In genomic region chr3:40617084-40617483, GRCh38 we compare ENCODE assay signal across 26 cellular contexts.
"Had no signal": no experiment of that assay in that cellular context is flagged by ENCODE, and none has a peak within 500 bp of the region (broad histone marks: within the 10 kb centered on the region; RNA-seq: fewer than 3 reads in every experiment).

No MANE protein-coding gene starts in this region.

- H3K9me3 ChIP-seq: gastrocnemius medialis, left lung, mucosa of descending colon, neutrophil, right atrium auricular region, stomach, thyroid gland had no signal

- ATAC-seq: gastrocnemius medialis; left cardiac atrium; mucosa of descending colon; natural killer cell treated with Interleukin-12 subunit alpha and Interleukin-12 subunit beta and Interleukin-15 and Interleukin-18, amount 100 ng/mL, for 72 hours; sciatic nerve; stimulated activated effector memory CD8-positive, alpha-beta T cell treated with anti-CD3 and anti-CD28 coated beads, Interleukin-12 subunit alpha, Interleukin-12 subunit beta, amount 100 ng/mL, for 72 hours had no signal

- H3K36me3 Mint-ChIP-seq: mesothelial cell of epicardium; natural killer cell treated with Interleukin-12 subunit alpha and Interleukin-12 subunit beta and Interleukin-15 and Interleukin-18, amount 100 ng/mL, for 72 hours; stimulated activated effector memory CD8-positive, alpha-beta T cell treated with anti-CD3 and anti-CD28 coated beads, Interleukin-12 subunit alpha, Interleukin-12 subunit beta, amount 100 ng/mL, for 72 hours; type B pancreatic cell had no signal

- H3K9me3 Mint-ChIP-seq: mesothelial cell of epicardium; naive B cell; natural killer cell treated with Interleukin-12 subunit alpha and Interleukin-12 subunit beta and Interleukin-15 and Interleukin-18, amount 100 ng/mL, for 72 hours; stimulated activated effector memory CD8-positive, alpha-beta T cell treated with anti-CD3 and anti-CD28 coated beads, Interleukin-12 subunit alpha, Interleukin-12 subunit beta, amount 100 ng/mL, for 72 hours; type B pancreatic cell had no signal

- H3K36me3 ChIP-seq: gastrocnemius medialis, left lung, neutrophil, right atrium auricular region, stomach, thyroid gland had no signal

- H3K4me3 Mint-ChIP-seq: natural killer cell treated with Interleukin-12 subunit alpha and Interleukin-12 subunit beta and Interleukin-15 and Interleukin-18, amount 100 ng/mL, for 72 hours; stimulated activated effector memory CD8-positive, alpha-beta T cell treated with anti-CD3 and anti-CD28 coated beads, Interleukin-12 subunit alpha, Interleukin-12 subunit beta, amount 100 ng/mL, for 72 hours had no signal

- H3K27ac ChIP-seq: gastrocnemius medialis, left lung, neutrophil, parathyroid adenoma, right atrium auricular region, stomach, thyroid gland had no signal

- H3K27me3 ChIP-seq: right atrium auricular region, thyroid gland had no signal

- H3K4me1 ChIP-seq: gastrocnemius medialis, parathyroid adenoma had no signal

- H3K27ac Mint-ChIP-seq: mesothelial cell of epicardium; natural killer cell treated with Interleukin-12 subunit alpha and Interleukin-12 subunit beta and Interleukin-15 and Interleukin-18, amount 100 ng/mL, for 72 hours; progenitor cell of endocrine pancreas; stimulated activated effector memory CD8-positive, alpha-beta T cell treated with anti-CD3 and anti-CD28 coated beads, Interleukin-12 subunit alpha, Interleukin-12 subunit beta, amount 100 ng/mL, for 72 hours; type B pancreatic cell had no signal

- DNase-seq: dorsolateral prefrontal cortex; effector CD4-positive, alpha-beta T cell; foreskin fibroblast; gastrocnemius medialis; kidney; left cardiac atrium; left lung; mesenchymal stem cell; mucosa of descending colon; naive B cell; stimulated activated CD4-positive, alpha-beta T cell treated with anti-CD3 and anti-CD28 coated beads, Interleukin-12 subunit alpha, Interleukin-12 subunit beta, amount 100 ng/mL, for 4 hours; stimulated activated CD4-positive, alpha-beta T cell treated with anti-CD3 and anti-CD28 coated beads, Interleukin-1b, Interleukin-23, amount 100 ng/mL, for 48 hours; stimulated activated CD4-positive, alpha-beta T cell treated with anti-CD3 and anti-CD28 coated beads, Interleukin-4, amount 100 ng/mL, for 1 hour; stimulated activated naive CD4-positive, alpha-beta T cell treated with Interleukin-2 at 50 U/mL for 16 hours; stomach had no signal

- H3K4me3 ChIP-seq: dorsolateral prefrontal cortex, gastrocnemius medialis, left lung, mucosa of descending colon, right atrium auricular region, smooth muscle cell, stomach, thyroid gland had no signal
